Comparison of ENCODE assay signal across 19 cellular contexts in the genomic region with DNA sequence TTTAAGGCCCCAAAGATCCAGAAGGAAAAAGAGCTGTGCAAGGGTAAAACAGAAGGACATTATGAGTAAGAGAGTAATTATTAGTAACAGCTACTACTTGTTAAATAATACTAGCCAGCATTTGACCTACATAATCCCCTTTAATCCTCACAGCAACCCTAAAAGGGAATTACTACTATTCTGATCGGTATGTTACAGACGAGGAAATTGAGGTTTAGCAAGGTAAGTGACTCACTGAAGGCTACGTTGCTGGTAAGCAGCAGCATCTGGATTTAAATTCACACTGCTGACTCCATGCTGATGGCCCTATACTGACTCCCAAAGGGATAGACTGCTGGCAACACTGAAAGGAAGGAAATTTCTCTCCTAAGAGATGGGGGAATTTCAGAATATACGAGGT. TPM values are rescaled to one million over a fixed set of nuclear protein-coding genes. Genes with fewer than 3 reads are reported as not detected.
DNase-seq lines count a peak whose midpoint lies in the region; ATAC-seq, FAIRE-seq and TF ChIP-seq lines count a peak whose summit lies in the region.
"Had no signal": no experiment of that assay in that cellular context is flagged by ENCODE, and none has a peak within 500 bp of the region (broad histone marks: within the 10 kb centered on the region; RNA-seq: fewer than 3 reads in every experiment).

No MANE protein-coding gene starts in this region.

- no peak for TF ChIP-seq CTCF in HFFc6 (IDR thresholded peaks at IDR 0.05)
- TF ChIP-seq CTCF in psoas muscle (IDR thresholded peaks at IDR 0.05): no peak
- no peak for TF ChIP-seq CTCF in D721Med (IDR thresholded peaks at IDR 0.05; ENCODE audit: insufficient read depth, missing control alignments)
- TF ChIP-seq CTCF in adrenal gland (IDR thresholded peaks at IDR 0.05): no peak

- no peak for TF ChIP-seq POLR2A in adrenal gland (IDR thresholded peaks at IDR 0.05)

- FAIRE-seq in D721Med (lab: Jason Lieb, UNC): no peak

- H3K27ac ChIP-seq in psoas muscle (peak overlapping the region; percentile 89), adrenal gland (no peak overlapping the region)
- H3K27ac ChIP-seq: tibial artery had no signal

- no peaks in the 10 kb centered on the region for H3K36me3 Mint-ChIP-seq in HFFc6 (ENCODE audit: low read depth)
- H3K36me3 Mint-ChIP-seq: activated naive CD8-positive, alpha-beta T cell treated with anti-CD3 and anti-CD28 coated beads, Interleukin-2, amount 10 ng/mL, durations not matched to agents 7 days and 5 days had no signal

- peaks cover 64% of the 10 kb centered on the region for H3K4me1 ChIP-seq in psoas muscle
- peaks cover 12 to 20% of the 10 kb centered on the region in 2 donors for H3K4me1 ChIP-seq in adrenal gland (replicated peaks in 1 of 2)

- DNase-seq in HFFc6: peak; percentile 55
- DNase-seq in NCI-H82 treated with DMSO at 0.1 percent for 48 hours (lab: John Stamatoyannopoulos, UW; ENCODE audit: unreplicated experiment): peak; percentile 85
- DNase-seq in psoas muscle: no peak
- DNase-seq in D721Med (ENCODE audit: insufficient read length, low spot score): no peak
- no peak for DNase-seq in adrenal gland
- DNase-seq in putamen (ENCODE audit: low spot score): no peak
- DNase-seq: activated CD4-positive, CD25-positive, alpha-beta regulatory T cell; activated CD8-positive, alpha-beta memory T cell treated with anti-CD3 and anti-CD28 coated beads for 24 hours; activated naive CD8-positive, alpha-beta T cell treated with anti-CD3 and anti-CD28 coated beads, Interleukin-2, amount 10 ng/mL, durations not matched to agents 7 days and 5 days; central memory CD4-positive, alpha-beta T cell; effector memory CD8-positive, alpha-beta T cell; NCI-H2029 treated with DMSO at 0.1 percent for 48 hours; NCI-H446; SHP77 treated with DMSO at 0.1 percent for 48 hours; stimulated activated naive B cell treated with anti-CD40 and anti-IgM and Interleukin-4, amounts not matched to agents 10 μg/mL and 1 μg/mL and 100 μg/mL, for 72 hours; T-helper 17 cell; tibial artery had no signal

- intact Hi-C loops in psoas muscle (cut with DNase I): loop anchor here in 1 of 2 donors (2.0 to 10.0 kb wide), 2 partner anchors 15 to 251 kb away; partner anchors contain the start of gene TMEM38B
- intact Hi-C loops in adrenal gland (cut with DNase I): loop anchor here in 1 of 2 donors (10.0 kb wide), 1 partner anchor 111 kb away; the partner anchor contains the start of gene FKTN

- H3K4me3 Mint-ChIP-seq in HFFc6: no peak overlapping the region
- H3K4me3 Mint-ChIP-seq: activated naive CD8-positive, alpha-beta T cell treated with anti-CD3 and anti-CD28 coated beads, Interleukin-2, amount 10 ng/mL, durations not matched to agents 7 days and 5 days; effector memory CD8-positive, alpha-beta T cell; stimulated activated naive B cell treated with anti-CD40 and anti-IgM and Interleukin-4, amounts not matched to agents 10 μg/mL and 1 μg/mL and 100 μg/mL, for 72 hours had no signal

- no peaks in the 10 kb centered on the region for H3K36me3 ChIP-seq in psoas muscle (ENCODE audit: insufficient read depth in 1 of 2, low read depth in 1 of 2)
- no peaks in the 10 kb centered on the region for H3K36me3 ChIP-seq in adrenal gland (replicated peaks in 1 of 2)
- H3K36me3 ChIP-seq: tibial artery had no signal

- H3K4me1 Mint-ChIP-seq in HFFc6 (ENCODE audit: low read depth): peaks cover 51% of the 10 kb centered on the region

- H3K9me3 Mint-ChIP-seq in HFFc6: no peaks in the 10 kb centered on the region
- H3K9me3 Mint-ChIP-seq: activated naive CD8-positive, alpha-beta T cell treated with anti-CD3 and anti-CD28 coated beads, Interleukin-2, amount 10 ng/mL, durations not matched to agents 7 days and 5 days; effector memory CD8-positive, alpha-beta T cell; stimulated activated naive B cell treated with anti-CD40 and anti-IgM and Interleukin-4, amounts not matched to agents 10 μg/mL and 1 μg/mL and 100 μg/mL, for 72 hours had no signal

- H3K9me3 ChIP-seq in psoas muscle (no peaks in the 10 kb centered on the region), adrenal gland (replicated peaks in 1 of 3) (no peaks in the 10 kb centered on the region)
- H3K9me3 ChIP-seq: tibial artery had no signal

- H3K27me3 Mint-ChIP-seq in HFFc6 (ENCODE audit: insufficient read depth): no peaks in the 10 kb centered on the region
- H3K27me3 Mint-ChIP-seq: activated naive CD8-positive, alpha-beta T cell treated with anti-CD3 and anti-CD28 coated beads, Interleukin-2, amount 10 ng/mL, durations not matched to agents 7 days and 5 days; effector memory CD8-positive, alpha-beta T cell; stimulated activated naive B cell treated with anti-CD40 and anti-IgM and Interleukin-4, amounts not matched to agents 10 μg/mL and 1 μg/mL and 100 μg/mL, for 72 hours; T-helper 17 cell had no signal

- peak; percentile 81 for ATAC-seq in esophagus mucosa
- ATAC-seq in psoas muscle: peak; percentile 51 to 78 (median 64)
- ATAC-seq in GM21529 (IDR thresholded peaks at IDR 0.05; ENCODE audit: unreplicated experiment): no peak
- ATAC-seq: effector memory CD8-positive, alpha-beta T cell; stimulated activated naive B cell treated with anti-CD40 and anti-IgM and Interleukin-4, amounts not matched to agents 10 μg/mL and 1 μg/mL and 100 μg/mL, for 72 hours; T-helper 17 cell had no signal

- H3K4me3 ChIP-seq in psoas muscle (no peak overlapping the region), adrenal gland (no peak overlapping the region)
- H3K4me3 ChIP-seq: tibial artery had no signal

- 12 to 26% (median 20%) methylated on average over 4 of the region's 4 CpGs for WGBS in psoas muscle, 3 donors
- 60 to 82% (median 62%) methylated on average over 4 of the region's 4 CpGs for WGBS in adrenal gland, 4 donors

- H3K27me3 ChIP-seq in psoas muscle (ENCODE audit: insufficient read depth in 3 of 3, low read length in 2 of 3): no peaks in the 10 kb centered on the region
- H3K27me3 ChIP-seq in adrenal gland: no peaks in the 10 kb centered on the region
- H3K27me3 ChIP-seq: tibial artery had no signal

- no peak overlapping the region for H3K27ac Mint-ChIP-seq in HFFc6
- H3K27ac Mint-ChIP-seq: activated naive CD8-positive, alpha-beta T cell treated with anti-CD3 and anti-CD28 coated beads, Interleukin-2, amount 10 ng/mL, durations not matched to agents 7 days and 5 days; stimulated activated naive B cell treated with anti-CD40 and anti-IgM and Interleukin-4, amounts not matched to agents 10 μg/mL and 1 μg/mL and 100 μg/mL, for 72 hours; T-helper 17 cell had no signal

RNA-seq across cellular contexts. Expression of gene FSD1L, which starts 3.7 kb away (rescaled TPM):
- total RNA-seq in HFFc6 (2021; fragmentation: NEBNext Ultra II Directional; extraction: Animal tissue kit (Norgen Biotek cat#: 25700)): 1 to 10 TPM; 1.6 to 3.0 (median 2.4) TPM
- total RNA-seq in esophagus mucosa: 2.3 TPM
- 10 to 100 TPM; 17.0 to 28.6 (median 21.7) TPM for total RNA-seq in psoas muscle
- 10 to 100 TPM in 1 of 3 donors, 1 to 10 TPM in 2; 5.0 to 15.7 (median 7.0) TPM for polyA plus RNA-seq in psoas muscle
- 10 to 100 TPM in 1 of 8 donors, 1 to 10 TPM in 7; 3.3 to 11.1 (median 6.7) TPM for total RNA-seq in adrenal gland
- polyA plus RNA-seq in adrenal gland: 1 to 10 TPM; 2.6 to 8.6 (median 2.8) TPM

Comparison
In these comparisons a context has a peak if more than half of its experiments do, and no peak if none do; other contexts are left out.
1. DNase-seq: peak in HFFc6 (single experiment) and NCI-H82 treated with DMSO at 0.1 percent for 48 hours (single experiment); none in psoas muscle (0 of 2), D721Med (single experiment), adrenal gland (0 of 7) and putamen (single experiment).